In genomic region chr9:83258521-83258920, GRCh38 we compare ENCODE assay signal across 7 cellular contexts.
"Had no signal": no experiment of that assay in that cellular context is flagged by ENCODE, and none has a peak within 500 bp of the region (broad histone marks: within the 10 kb centered on the region; RNA-seq: fewer than 3 reads in every experiment).

No MANE protein-coding gene starts in this region.

- H3K9me3 Mint-ChIP-seq: HFFc6 had no signal

- H3K27ac Mint-ChIP-seq: GM23338, HFFc6 had no signal

- H3K4me3 ChIP-seq: GM23338, HAP-1, K562 had no signal

- DNase-seq: H7, HFFc6, IMR-90 had no signal

- H3K9me3 ChIP-seq: HAP-1 had no signal

- H3K4me1 Mint-ChIP-seq: GM23338 had no signal

- H3K4me3 Mint-ChIP-seq: GM23338, HFFc6 had no signal

- H3K4me1 ChIP-seq: HAP-1 had no signal

- ATAC-seq: GM23338, HCT116, K562 had no signal

- H3K36me3 ChIP-seq: HAP-1 had no signal
